In genomic region chr4:179437962-179438361, GRCh38 we compare ENCODE assay signal across 5 cellular contexts.
"Had no signal": no experiment of that assay in that cellular context is flagged by ENCODE, and none has a peak within 500 bp of the region (broad histone marks: within the 10 kb centered on the region; RNA-seq: fewer than 3 reads in every experiment).

No MANE protein-coding gene starts in this region.

- H3K4me3 ChIP-seq: GM23248, K562 had no signal

- H2AFZ ChIP-seq: GM23248 had no signal

- H3K27ac ChIP-seq: GM23248 had no signal

- ATAC-seq: K562 had no signal

- H3K9ac ChIP-seq: GM23248 had no signal

- H3K4me3 Mint-ChIP-seq: H9 had no signal

- DNase-seq: GM23248, H9, HCEC 1CT, IMR-90 had no signal

- H3K9me3 Mint-ChIP-seq: H9 had no signal
